9 cellular contexts compared by ENCODE assay signal in the genomic region with DNA sequence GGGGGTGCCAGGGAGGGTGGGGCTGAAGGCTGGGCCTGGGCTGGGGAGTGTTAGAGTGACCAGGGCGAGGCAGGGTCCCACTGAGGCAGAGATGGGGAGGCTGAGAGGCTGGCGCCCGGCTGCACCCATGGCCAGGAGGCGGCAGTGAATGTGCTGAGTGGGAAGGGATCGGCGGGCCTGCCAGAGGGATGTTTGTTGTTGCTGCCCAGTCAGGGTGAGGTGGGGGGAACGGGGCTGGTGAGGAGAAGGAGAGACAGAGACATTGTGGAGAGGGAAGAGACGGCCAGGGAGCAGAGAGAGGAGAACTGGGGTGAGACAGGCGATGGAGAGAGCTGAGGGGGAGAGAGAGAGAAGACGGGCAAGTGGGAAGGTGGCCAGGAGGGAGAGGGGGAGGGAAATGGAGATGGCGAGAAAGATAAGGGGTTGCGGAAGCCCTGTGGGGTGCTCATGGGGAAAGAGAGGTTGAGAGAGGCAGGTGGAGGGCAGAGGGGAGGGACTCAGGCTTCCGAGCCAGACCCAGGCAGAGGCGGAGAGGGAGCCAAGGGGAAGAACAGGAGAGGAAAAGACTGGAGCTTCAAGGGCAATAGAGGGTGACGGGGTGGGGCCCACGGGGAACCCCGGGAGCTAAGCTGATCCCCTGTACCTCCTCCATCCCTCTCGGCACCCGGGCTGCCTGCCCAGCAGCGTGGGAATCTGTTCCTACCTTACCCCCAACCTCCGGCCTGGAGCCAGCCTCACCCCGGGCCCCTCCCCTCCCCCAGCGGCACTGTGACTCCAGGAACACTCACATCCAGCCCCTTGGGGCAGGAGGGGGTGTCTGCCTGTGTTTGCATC. TPM values are rescaled to one million over a fixed set of nuclear protein-coding genes. Genes with fewer than 3 reads are reported as not detected.
DNase-seq lines count a peak whose midpoint lies in the region; ATAC-seq and TF ChIP-seq lines count a peak whose summit lies in the region.
"Had no signal": no experiment of that assay in that cellular context is flagged by ENCODE, and none has a peak within 500 bp of the region (broad histone marks: within the 10 kb centered on the region; RNA-seq: fewer than 3 reads in every experiment).

No MANE protein-coding gene starts in this region.

- peak; percentile 50 for ATAC-seq in GM18511 (IDR thresholded peaks at IDR 0.05; ENCODE audit: unreplicated experiment)

- in situ Hi-C loops in astrocyte of the spinal cord (cut with HindIII; ENCODE audit: low sequenced_read_pairs), result no loop called here

- intact Hi-C loops in Calu3 (cut with micrococcal nuclease; ENCODE audit: unreplicated experiment), result no loop called here

- DNase-seq in SKM-1 (lab: John Stamatoyannopoulos, UW; ENCODE audit: unreplicated experiment), result peak; percentile 59
- no peak for DNase-seq in astrocyte of the spinal cord (ENCODE audit: low read depth, low spot score)
- DNase-seq in iPS-NIHi7 (ENCODE audit: extremely low spot score), result peak; percentile 32
- DNase-seq in stimulated activated CD8-positive, alpha-beta memory T cell treated with anti-CD3 and anti-CD28 coated beads, Interleukin-15, amount 100 ng/mL, for 24 hours (ENCODE audit: low read depth), result peak; percentile 13
- no peak for DNase-seq in NCI-H345 (lab: John Stamatoyannopoulos, UW)
- DNase-seq in effector CD8-positive, alpha-beta T cell (lab: John Stamatoyannopoulos, UW), result no peak
- no peak for DNase-seq in Calu3

- BruUV-seq in Calu3 (replicated peaks; lab: Mats Ljungman, UMichigan), result no TSS peak

- H3K4me1 Mint-ChIP-seq in Calu3 (ENCODE audit: low read depth, unreplicated experiment), result peaks cover 11% of the 10 kb centered on the region

- no peak overlapping the region for H3K27ac Mint-ChIP-seq in Calu3 (ENCODE audit: unreplicated experiment)

- no peak overlapping the region for H3K4me3 Mint-ChIP-seq in Calu3 (ENCODE audit: low read depth, unreplicated experiment)

- H3K9me3 Mint-ChIP-seq in Calu3 (ENCODE audit: low read depth, unreplicated experiment), result no peaks in the 10 kb centered on the region

- H3K27me3 Mint-ChIP-seq in Calu3 (ENCODE audit: unreplicated experiment), result no peaks in the 10 kb centered on the region

- CTCF ChIA-PET in Calu3 (lab: Charles Lee), result no interaction called here

- H3K4me3 ChIP-seq in astrocyte of the spinal cord (ENCODE audit: low read depth, low read length), result peak overlapping the region; percentile 20

- TF ChIP-seq CTCF in astrocyte of the spinal cord (IDR thresholded peaks at IDR 0.05; ENCODE audit: low read depth, low read length) (no peak), Calu3 (IDR thresholded peaks at IDR 0.05; ENCODE audit: unreplicated experiment) (no peak)

- H3K36me3 Mint-ChIP-seq in Calu3 (ENCODE audit: insufficient read depth, unreplicated experiment), result peaks cover 29% of the 10 kb centered on the region

RNA-seq across cellular contexts. Expression of a gene that starts 0.7 kb away (rescaled TPM):
- total RNA-seq in Calu3 (2022), result 0.19 TPM in 1 of 2 replicates, not detected in the other
- total RNA-seq: M059J had no signal

RNA-seq across cellular contexts. Expression of a gene that starts 11.8 kb away (rescaled TPM):
- total RNA-seq in Calu3 (2022), result 50.5 and 50.8 TPM in 2 replicates

RNA-seq across cellular contexts. Expression of a gene that starts 15.1 kb away (rescaled TPM):
- total RNA-seq in Calu3 (2022), result not detected in 2 replicates
- total RNA-seq: M059J had no signal

RNA-seq across cellular contexts. Expression of a gene that starts 30.2 kb away (rescaled TPM):
- 19.8 and 25.2 TPM in 2 replicates for total RNA-seq in Calu3 (2022)

RNA-seq across cellular contexts. Expression of a gene that starts 30.7 kb away (rescaled TPM):
- total RNA-seq in Calu3 (2022), result 44.7 and 49.5 TPM in 2 replicates

Comparison
In these comparisons a context has a peak if more than half of its experiments do, and no peak if none do; other contexts are left out.
1. DNase-seq: peak in SKM-1 (single experiment), iPS-NIHi7 (single experiment) and stimulated activated CD8-positive, alpha-beta memory T cell treated with anti-CD3 and anti-CD28 coated beads, Interleukin-15, amount 100 ng/mL, for 24 hours (single experiment); none in astrocyte of the spinal cord (single experiment), NCI-H345 (single experiment), effector CD8-positive, alpha-beta T cell (single experiment) and Calu3 (single experiment).